ENCODE assay signal across 30 cellular contexts in the genomic region with DNA sequence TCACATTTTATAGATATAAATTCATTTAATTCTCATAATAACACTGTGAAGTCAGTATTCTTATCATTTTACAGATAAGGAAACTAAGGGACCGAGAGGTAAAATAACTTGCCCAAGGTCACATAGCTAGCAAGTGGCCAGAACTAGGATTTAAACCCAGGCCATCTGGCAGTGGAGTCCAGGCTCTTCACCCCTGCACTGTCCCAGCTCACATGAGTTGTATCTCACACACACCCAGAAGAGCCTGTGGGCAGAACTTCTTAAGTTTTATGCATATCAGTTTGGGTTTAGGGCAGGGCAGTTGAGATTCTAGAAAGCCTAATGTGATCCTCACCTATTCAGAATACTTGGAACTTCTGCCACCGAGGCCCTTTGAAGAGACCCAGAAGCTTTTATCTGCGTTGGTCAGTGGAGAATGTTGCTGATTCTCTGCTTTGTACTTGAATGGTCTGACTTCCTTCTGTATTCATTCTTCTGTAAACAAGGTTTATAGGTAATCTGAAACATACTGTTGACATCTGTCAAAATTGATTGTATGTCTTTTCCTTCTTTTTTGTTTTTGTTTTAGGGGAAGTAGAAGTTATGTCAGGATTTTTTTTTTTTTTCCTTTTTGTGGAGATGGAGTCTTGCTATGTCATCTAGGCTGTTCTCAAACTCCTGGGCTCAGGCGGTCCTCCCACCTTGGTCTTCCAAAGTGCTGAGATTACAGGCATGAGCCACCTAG.
"Had no signal": no experiment of that assay in that cellular context is flagged by ENCODE, and none has a peak within 500 bp of the region (broad histone marks: within the 10 kb centered on the region; RNA-seq: fewer than 3 reads in every experiment).

No MANE protein-coding gene starts in this region.

- FAIRE-seq: kidney had no signal

- H3K9me3 ChIP-seq: esophagus muscularis mucosa, gastroesophageal sphincter, left lung, mucosa of descending colon, neutrophil, prostate gland, suprapubic skin, transverse colon, upper lobe of right lung, uterus had no signal

- H3K4me1 ChIP-seq: esophagus muscularis mucosa, gastroesophageal sphincter, left lung, prostate gland, right atrium auricular region, suprapubic skin, transverse colon, upper lobe of right lung, uterus had no signal

- H3K36me3 Mint-ChIP-seq: mesothelial cell of epicardium; naive B cell; natural killer cell treated with Interleukin-12 subunit alpha and Interleukin-12 subunit beta and Interleukin-15 and Interleukin-18, amount 100 ng/mL, for 72 hours had no signal

- H3K9me3 Mint-ChIP-seq: natural killer cell treated with Interleukin-12 subunit alpha and Interleukin-12 subunit beta and Interleukin-15 and Interleukin-18, amount 100 ng/mL, for 72 hours; stimulated activated naive CD8-positive, alpha-beta T cell treated with anti-CD3 and anti-CD28 coated beads, Interleukin-15, amount 100 ng/mL, for 72 hours had no signal

- H3K4me3 Mint-ChIP-seq: mesothelial cell of epicardium; naive B cell; natural killer cell treated with Interleukin-12 subunit alpha and Interleukin-12 subunit beta and Interleukin-15 and Interleukin-18, amount 100 ng/mL, for 72 hours; neural crest cell; stimulated activated naive CD8-positive, alpha-beta T cell treated with anti-CD3 and anti-CD28 coated beads, Interleukin-15, amount 100 ng/mL, for 72 hours had no signal

- ATAC-seq: foreskin keratinocyte; gastroesophageal sphincter; heart left ventricle; left lung; mucosa of descending colon; natural killer cell treated with Interleukin-12 subunit alpha and Interleukin-12 subunit beta and Interleukin-15 and Interleukin-18, amount 100 ng/mL, for 72 hours; sciatic nerve; stimulated activated naive CD8-positive, alpha-beta T cell treated with anti-CD3 and anti-CD28 coated beads, Interleukin-15, amount 100 ng/mL, for 72 hours; upper lobe of right lung had no signal

- H3K27ac ChIP-seq: dorsolateral prefrontal cortex, esophagus muscularis mucosa, foreskin keratinocyte, gastroesophageal sphincter, heart left ventricle, hepatocyte, left lung, neutrophil, prostate gland, right atrium auricular region, suprapubic skin, transverse colon, upper lobe of right lung, uterus had no signal

- H3K36me3 ChIP-seq: esophagus muscularis mucosa, gastroesophageal sphincter, heart left ventricle, left lung, neutrophil, prostate gland, right atrium auricular region, suprapubic skin, transverse colon, upper lobe of right lung, uterus had no signal

- H3K4me3 ChIP-seq: dorsolateral prefrontal cortex, esophagus muscularis mucosa, gastroesophageal sphincter, heart left ventricle, hepatocyte, left lung, mucosa of descending colon, prostate gland, right atrium auricular region, smooth muscle cell, suprapubic skin, transverse colon, upper lobe of right lung, uterus had no signal

- H3K4me2 ChIP-seq: hepatocyte, smooth muscle cell had no signal

- H3K27me3 Mint-ChIP-seq: naive B cell; natural killer cell treated with Interleukin-12 subunit alpha and Interleukin-12 subunit beta and Interleukin-15 and Interleukin-18, amount 100 ng/mL, for 72 hours; stimulated activated naive CD8-positive, alpha-beta T cell treated with anti-CD3 and anti-CD28 coated beads, Interleukin-15, amount 100 ng/mL, for 72 hours had no signal

- H2AFZ ChIP-seq: hepatocyte had no signal

- H3K27me3 ChIP-seq: dorsolateral prefrontal cortex, esophagus muscularis mucosa, foreskin keratinocyte, gastroesophageal sphincter, heart left ventricle, hepatocyte, left lung, neutrophil, right atrium auricular region, suprapubic skin, transverse colon, upper lobe of right lung, uterus had no signal

- DNase-seq: dorsolateral prefrontal cortex; effector CD4-positive, alpha-beta T cell; foreskin keratinocyte; heart left ventricle; kidney; left lung; mesenchymal stem cell; mucosa of descending colon; naive B cell; stimulated activated CD4-positive, alpha-beta T cell treated with anti-CD3 and anti-CD28 coated beads, Interleukin-12 subunit alpha, Interleukin-12 subunit beta, amount 100 ng/mL, for 4 hours; stimulated activated CD4-positive, alpha-beta T cell treated with anti-CD3 and anti-CD28 coated beads, Interleukin-1b, Interleukin-23, amount 100 ng/mL, for 48 hours; stimulated activated CD4-positive, alpha-beta T cell treated with anti-CD3 and anti-CD28 coated beads, Interleukin-4, amount 100 ng/mL, for 1 hour; stimulated activated CD8-positive, alpha-beta memory T cell treated with anti-CD3 and anti-CD28 coated beads, Interleukin-4, amount 100 ng/mL, for 48 hours; stimulated activated naive CD4-positive, alpha-beta T cell; stimulated activated naive CD8-positive, alpha-beta T cell treated with anti-CD3 and anti-CD28 coated beads, Interleukin-15, amount 100 ng/mL, for 72 hours; transverse colon; upper lobe of right lung; uterus had no signal

- H3K27ac Mint-ChIP-seq: mesothelial cell of epicardium; natural killer cell treated with Interleukin-12 subunit alpha and Interleukin-12 subunit beta and Interleukin-15 and Interleukin-18, amount 100 ng/mL, for 72 hours; stimulated activated naive CD8-positive, alpha-beta T cell treated with anti-CD3 and anti-CD28 coated beads, Interleukin-15, amount 100 ng/mL, for 72 hours had no signal
